8 cellular contexts compared by ENCODE assay signal in the genomic region with DNA sequence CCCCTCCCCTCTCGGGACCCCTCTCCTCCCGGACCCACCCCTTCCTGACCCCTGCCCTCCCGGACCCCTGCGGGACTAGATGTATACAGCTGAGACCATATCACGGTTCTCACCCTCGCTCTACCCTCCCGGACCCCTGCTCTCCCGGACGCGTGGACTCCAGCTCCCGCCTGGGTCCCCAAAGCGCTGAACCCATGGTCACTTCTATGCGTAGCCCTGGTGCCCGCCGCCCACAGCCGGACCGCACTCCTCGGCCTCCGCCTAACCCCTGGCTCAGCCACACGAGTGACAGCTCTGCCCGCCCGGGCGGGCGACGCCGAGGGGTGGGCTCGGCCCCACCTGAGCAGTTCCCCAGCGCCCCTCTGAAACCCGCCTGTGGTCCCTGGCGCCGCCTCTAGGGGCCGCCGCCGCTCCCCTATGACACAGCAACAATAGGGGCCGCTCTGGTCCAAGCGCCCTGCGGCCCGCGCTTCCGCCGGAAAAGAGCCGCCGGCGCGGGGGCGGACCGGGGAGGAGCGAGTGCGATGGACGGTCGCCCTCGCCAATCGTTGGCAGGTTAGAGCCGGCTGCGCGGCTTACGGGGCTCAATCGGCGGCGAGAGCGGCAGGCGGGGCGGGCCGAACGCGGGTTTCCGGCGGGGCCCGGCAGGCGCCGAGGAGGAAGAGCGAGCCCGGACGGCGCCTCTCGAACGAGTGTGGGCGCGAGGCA. TPM values are rescaled to one million over a fixed set of nuclear protein-coding genes. Genes with fewer than 3 reads are reported as not detected.
DNase-seq lines count a peak whose midpoint lies in the region; ATAC-seq, FAIRE-seq and TF ChIP-seq lines count a peak whose summit lies in the region.

A gene with protein sequence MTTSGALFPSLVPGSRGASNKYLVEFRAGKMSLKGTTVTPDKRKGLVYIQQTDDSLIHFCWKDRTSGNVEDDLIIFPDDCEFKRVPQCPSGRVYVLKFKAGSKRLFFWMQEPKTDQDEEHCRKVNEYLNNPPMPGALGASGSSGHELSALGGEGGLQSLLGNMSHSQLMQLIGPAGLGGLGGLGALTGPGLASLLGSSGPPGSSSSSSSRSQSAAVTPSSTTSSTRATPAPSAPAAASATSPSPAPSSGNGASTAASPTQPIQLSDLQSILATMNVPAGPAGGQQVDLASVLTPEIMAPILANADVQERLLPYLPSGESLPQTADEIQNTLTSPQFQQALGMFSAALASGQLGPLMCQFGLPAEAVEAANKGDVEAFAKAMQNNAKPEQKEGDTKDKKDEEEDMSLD (plus strand): TSS at position 657 of the 708 bp plus-strand sequence. CDS start 572 bp downstream, outside the sequence.

- peak; percentile 93 for TF ChIP-seq CTCF in WI38 (IDR thresholded peaks at IDR 0.05; ENCODE audit: low read depth, low read length)
- peak; percentile 90 for TF ChIP-seq CTCF in bronchial epithelial cell (IDR thresholded peaks at IDR 0.05; ENCODE audit: insufficient read depth, low read length, severe bottlenecking)

- no peaks in the 10 kb centered on the region for H3K27me3 ChIP-seq in bronchial epithelial cell (ENCODE audit: control insufficient read depth, insufficient read depth, low read length)

- H3K36me3 ChIP-seq in bronchial epithelial cell (ENCODE audit: control insufficient read depth, insufficient read depth, low read length), result peaks cover 28% of the 10 kb centered on the region

- H3K4me3 ChIP-seq in WI38 (ENCODE audit: low read depth, low read length) (peak within 1 kb of the TSS; percentile 88), bronchial epithelial cell (ENCODE audit: low read depth, low read length) (peak within 1 kb of the TSS; percentile 78)

- DNase-seq in AG08395 (ENCODE audit: low spot score) (peak; percentile 99), NCI-H2227 (lab: John Stamatoyannopoulos, UW; ENCODE audit: unreplicated experiment) (peak; percentile 99), bronchial epithelial cell (ENCODE audit: low read depth) (peak; percentile 83), iPS-NIHi7 (ENCODE audit: extremely low spot score) (peak; percentile 99), smooth muscle cell of the brain vasculature (ENCODE audit: low read depth, low spot score) (peak; percentile 87)

- no peak for FAIRE-seq in bronchial epithelial cell (lab: Jason Lieb, UNC)

- ATAC-seq in GM18873 (IDR thresholded peaks at IDR 0.05; ENCODE audit: low FRiP score, unreplicated experiment) (peak; percentile 84), HG03139 (IDR thresholded peaks at IDR 0.05; ENCODE audit: unreplicated experiment) (peak; percentile 80)

RNA-seq across cellular contexts. Expression of the gene that starts here (rescaled TPM):
- total RNA-seq in bronchial epithelial cell, result 139 and 145 TPM in 2 replicates

Comparison
In these comparisons a context has a peak if more than half of its experiments do, and no peak if none do; other contexts are left out.
1. Peak in every context shown above with its lines: DNase-seq, ATAC-seq and H3K4me3 ChIP-seq.